Comparison of ENCODE assay signal across 15 cellular contexts in genomic region chr2:160433466-160434172, GRCh38. TPM values are rescaled to one million over a fixed set of nuclear protein-coding genes. Genes with fewer than 3 reads are reported as not detected.
DNase-seq lines count a peak whose midpoint lies in the region; ATAC-seq, FAIRE-seq and TF ChIP-seq lines count a peak whose summit lies in the region.
"Had no signal": no experiment of that assay in that cellular context is flagged by ENCODE, and none has a peak within 500 bp of the region (broad histone marks: within the 10 kb centered on the region; RNA-seq: fewer than 3 reads in every experiment).

No MANE protein-coding gene starts in this region.

- H3K4me2 ChIP-seq in keratinocyte (ENCODE audit: control insufficient read depth, extremely low read depth, insufficient read depth, low read depth, low read length) (peak overlapping the region; percentile 70), neural progenitor cell (no peak overlapping the region)

- 43 to 50% methylated on average over 5 of the region's 5 CpGs for WGBS in lower leg skin, 2 donors

- H3K27me3 ChIP-seq in left ventricle myocardium inferior (ENCODE audit: low read depth) (no peaks in the 10 kb centered on the region), keratinocyte (ENCODE audit: control insufficient read depth, extremely low read depth, insufficient read depth, low read length) (no peaks in the 10 kb centered on the region), neural progenitor cell (no peaks in the 10 kb centered on the region)
- H3K27me3 ChIP-seq: Peyer's patch had no signal

- POLR2A ChIA-PET in T-cell (lab: Charles Lee) (interaction anchor here (0.5 to 1.3 kb wide), 8 partner anchors 13 to 90 kb away, joined by 3 to 6 read pairs (median 4); no protein-coding TSS in a partner anchor), WTC11 (lab: Charles Lee) (no interaction called here)

- H3K79me2 ChIP-seq in keratinocyte (ENCODE audit: control insufficient read depth, insufficient read depth, low read length) (peaks cover 26% of the 10 kb centered on the region), neural progenitor cell (ENCODE audit: low read depth) (peaks cover 5% of the 10 kb centered on the region)

- H3F3A ChIP-seq in neural progenitor cell (ENCODE audit: low read depth) = no peaks in the 10 kb centered on the region

- CTCF ChIA-PET in T-cell (lab: Charles Lee) (interaction anchor here (0.5 to 1.4 kb wide), 8 partner anchors 11 to 499 kb away, joined by 3 to 8 read pairs (median 4); no protein-coding TSS in a partner anchor), WTC11 (lab: Charles Lee) (no interaction called here)

- H3K4me3 ChIP-seq in left ventricle myocardium inferior = no peak overlapping the region
- peak overlapping the region in 1 of 3 experiments; percentile 36 for H3K4me3 ChIP-seq in keratinocyte (ENCODE audit: control insufficient read depth in 2 of 3, extremely low read depth in 1 of 3, insufficient read depth in 2 of 3, low read depth in 1 of 3, low read length in 3 of 3)
- no peak overlapping the region for H3K4me3 ChIP-seq in lower leg skin (ENCODE audit: low read depth, poor library complexity, severe bottlenecking)
- no peak overlapping the region for H3K4me3 ChIP-seq in neural progenitor cell
- H3K4me3 ChIP-seq: Peyer's patch had no signal

- H3K27ac Mint-ChIP-seq in T-cell = peak overlapping the region; percentile 60 to 76
- no peak overlapping the region for H3K27ac Mint-ChIP-seq in WTC11
- no peak overlapping the region for H3K27ac Mint-ChIP-seq in neural progenitor cell

- DNase-seq in left ventricle myocardium inferior = no peak
- no peak for DNase-seq in left cardiac atrium
- DNase-seq in T-cell = no peak
- DNase-seq in keratinocyte (ENCODE audit: low read depth, low spot score) = no peak
- no peak for DNase-seq in mucosa of gallbladder (ENCODE audit: low spot score)
- no peak for DNase-seq in WTC11 (ENCODE audit: low spot score)
- no peak for DNase-seq in lower leg skin (ENCODE audit: low spot score in 2 of 2)
- DNase-seq in neural progenitor cell (ENCODE audit: low spot score) = no peak
- DNase-seq: central memory CD4-positive, alpha-beta T cell; NCI-H1930; Peyer's patch had no signal

- H3K4me3 Mint-ChIP-seq in T-cell (peak overlapping the region in 1 of 3 donors; percentile 17), WTC11 (no peak overlapping the region), neural progenitor cell (no peak overlapping the region)
- H3K4me3 Mint-ChIP-seq: neural crest cell had no signal

- H3K27ac ChIP-seq in left ventricle myocardium inferior (replicated peaks) (peak overlapping the region; percentile 14), keratinocyte (ENCODE audit: control insufficient read depth, insufficient read depth, low read length) (peak overlapping the region; percentile 83), neural progenitor cell (no peak overlapping the region)
- H3K27ac ChIP-seq: C4-2B, Peyer's patch had no signal

- peaks cover 28% of the 10 kb centered on the region for H3K36me3 Mint-ChIP-seq in T-cell
- H3K36me3 Mint-ChIP-seq in WTC11 = peaks cover 26% of the 10 kb centered on the region
- H3K36me3 Mint-ChIP-seq in neural progenitor cell = peaks cover 23% of the 10 kb centered on the region

- no peak for TF ChIP-seq POLR2A in lower leg skin (IDR thresholded peaks at IDR 0.05)

- peaks cover 10% of the 10 kb centered on the region for H3K9me3 ChIP-seq in left ventricle myocardium inferior (replicated peaks)
- H3K9me3 ChIP-seq in keratinocyte (ENCODE audit: control insufficient read depth, low read depth, low read length) = no peaks in the 10 kb centered on the region
- no peaks in the 10 kb centered on the region for H3K9me3 ChIP-seq in neural progenitor cell (ENCODE audit: low read depth)

- H4K20me1 ChIP-seq in keratinocyte (ENCODE audit: control insufficient read depth, extremely low read depth, insufficient read depth, low read length) (no peaks in the 10 kb centered on the region), neural progenitor cell (ENCODE audit: low read depth) (no peaks in the 10 kb centered on the region)

- H3K36me3 ChIP-seq in left ventricle myocardium inferior (peaks cover 16% of the 10 kb centered on the region), keratinocyte (ENCODE audit: control insufficient read depth in 2 of 2, extremely low read depth in 1 of 2, insufficient read depth in 2 of 2, low read length in 2 of 2) (no peaks in the 10 kb centered on the region), neural progenitor cell (no peaks in the 10 kb centered on the region)
- H3K36me3 ChIP-seq: Peyer's patch had no signal

- H3K27me3 Mint-ChIP-seq in T-cell = no peaks in the 10 kb centered on the region
- H3K27me3 Mint-ChIP-seq in WTC11 (ENCODE audit: low read depth) = no peaks in the 10 kb centered on the region
- H3K27me3 Mint-ChIP-seq in neural progenitor cell (ENCODE audit: insufficient read depth, low read depth) = no peaks in the 10 kb centered on the region

- H2AFZ ChIP-seq in keratinocyte (ENCODE audit: control insufficient read depth, low read length) (no peak overlapping the region), neural progenitor cell (replicated peaks) (no peak overlapping the region)

- dilution Hi-C loops in keratinocyte (cut with MboI; ENCODE audit: extremely low pct_ligation_motif_present, low sequenced_read_pairs) = no loop called here

- ATAC-seq in left cardiac atrium = no peak
- peak in 3 of 4 experiments; percentile 57 to 65 (median 63) for ATAC-seq in T-cell (replicated peaks in 1 of 4)
- ATAC-seq in WTC11 = no peak

- TF ChIP-seq CTCF in left ventricle myocardium inferior (IDR thresholded peaks at IDR 0.05; ENCODE audit: borderline replicate concordance) = no peak
- TF ChIP-seq CTCF in keratinocyte (optimal IDR thresholded peaks at IDR 0.05 in 1 of 3, IDR thresholded peaks at IDR 0.05 in 1 of 3, conservative IDR thresholded peaks at IDR 0.05 in 1 of 3; ENCODE audit: extremely low read depth in 1 of 3, insufficient read depth in 2 of 3, low read length in 3 of 3) = no peak
- TF ChIP-seq CTCF in WTC11 (IDR thresholded peaks at IDR 0.05) = no peak
- no peak for TF ChIP-seq CTCF in lower leg skin (IDR thresholded peaks at IDR 0.05)
- TF ChIP-seq CTCF in neural progenitor cell (IDR thresholded peaks at IDR 0.05) = no peak

- FAIRE-seq in keratinocyte (lab: Jason Lieb, UNC) = peak; percentile 71
- FAIRE-seq: G401.6, TTC549 had no signal

- intact Hi-C loops in left ventricle myocardium inferior (cut with micrococcal nuclease) (no loop called here), left cardiac atrium (cut with DNase I) (loop anchor here (5.0 to 10.0 kb wide), 2 partner anchors 51 to 59 kb away; partner anchors contain the start of gene RBMS1 (in 1 of the 2)), lower leg skin (cut with DNase I; ENCODE audit: low total_unique reads) (no loop called here)

- H3K4me1 ChIP-seq in left ventricle myocardium inferior (peaks cover 42% of the 10 kb centered on the region), keratinocyte (ENCODE audit: control insufficient read depth, extremely low read depth, insufficient read depth, low read length) (peaks cover 35% of the 10 kb centered on the region), neural progenitor cell (peaks cover 17% of the 10 kb centered on the region)

- H3K9me3 Mint-ChIP-seq in T-cell (peaks cover 0 to 7% (median 4%) of the 10 kb centered on the region in 3 donors), WTC11 (peaks cover 13% of the 10 kb centered on the region), neural progenitor cell (peaks cover 11% of the 10 kb centered on the region)

- no peaks in the 10 kb centered on the region for H3K9me1 ChIP-seq in keratinocyte (ENCODE audit: control insufficient read depth, extremely low read depth, insufficient read depth, low read length)

- peak overlapping the region; percentile 34 for H3K9ac ChIP-seq in keratinocyte (ENCODE audit: control insufficient read depth, extremely low read depth, insufficient read depth, low read length)
- no peak overlapping the region for H3K9ac ChIP-seq in neural progenitor cell

- H3K4me1 Mint-ChIP-seq in T-cell = peaks cover 54 to 71% (median 58%) of the 10 kb centered on the region in 3 donors
- peaks cover 5% of the 10 kb centered on the region; the same call in 1 of the 2 replicates for H3K4me1 Mint-ChIP-seq in WTC11
- peaks cover 3% of the 10 kb centered on the region for H3K4me1 Mint-ChIP-seq in neural progenitor cell

TF ChIP-seq in WTC11, 78 proteins besides CTCF, POLR2A, EP300 and RAD21 (continues in another document):
- TF ChIP-seq GABPB1 (CRISPR knock-in tag; IDR thresholded peaks at IDR 0.05) (no peak), ZNF423 (CRISPR knock-in tag; IDR thresholded peaks at IDR 0.05) (no peak), ATF1 (CRISPR knock-in tag; IDR thresholded peaks at IDR 0.05) (no peak), RORB (CRISPR knock-in tag; IDR thresholded peaks at IDR 0.05) (no peak), E2F4 (CRISPR knock-in tag; IDR thresholded peaks at IDR 0.05; ENCODE audit: borderline replicate concordance, low read depth) (no peak), ELF4 (CRISPR knock-in tag; IDR thresholded peaks at IDR 0.05; ENCODE audit: low read depth) (no peak)

RNA-seq across cellular contexts. Expression of gene RBMS1, which starts 60.0 kb away (rescaled TPM):
- 56.2 TPM for total RNA-seq in left ventricle myocardium inferior
- total RNA-seq in left cardiac atrium = 10 to 100 TPM; 56.8 to 74.8 TPM
- total RNA-seq in T-cell = 100 to 1,000 TPM in 3 of 5 donors, 10 to 100 TPM in 2; 94.2 to 137 (median 105) TPM
- 70.9 to 92.1 TPM (median 89.1 TPM) in 3 replicates for polyA plus RNA-seq in keratinocyte
- polyA plus RNA-seq in keratinocyte (2011; ENCODE audit: low read depth) = 60.1 TPM
- 54.0 and 93.4 TPM in 2 replicates for polyA plus RNA-seq in keratinocyte (2011; cell fraction: cytosol; rRNA removed)
- polyA plus RNA-seq in keratinocyte (2011; cell fraction: nucleus; rRNA removed) = 106 and 135 TPM in 2 replicates
- 43.3 and 53.3 TPM in 2 replicates for polyA plus RNA-seq in keratinocyte (2012; ENCODE audit: low replicate concordance)
- polyA minus RNA-seq in keratinocyte = 41.3 to 155 TPM (median 84.3 TPM) in 3 replicates
- polyA minus RNA-seq in keratinocyte (2011; cell fraction: cytosol; rRNA and poly(A)+ RNA removed) = 41.4 TPM
- polyA minus RNA-seq in keratinocyte (2011; cell fraction: nucleus; rRNA and poly(A)+ RNA removed) = 83.4 and 167 TPM in 2 replicates
- total RNA-seq in mucosa of gallbladder = 36.2 TPM
- 53.1 to 56.3 TPM (median 54.3 TPM) in 3 replicates for total RNA-seq in WTC11 (2021)
- total RNA-seq in lower leg skin = 10 to 100 TPM; 50.2 to 62.3 (median 59.1) TPM
- total RNA-seq in neural progenitor cell (ENCODE audit: low replicate concordance) = 70.5 and 101 TPM in 2 replicates

Comparison
In these comparisons a context has a peak if more than half of its experiments do, and no peak if none do; other contexts are left out.
1. intact Hi-C loops: an anchor here in left cardiac atrium (5.0 to 10.0 kb wide); none called in left ventricle myocardium inferior and lower leg skin.
2. ATAC-seq: peak in T-cell (3 of 4); none in left cardiac atrium (0 of 2) and WTC11 (single experiment).
3. H3K27ac Mint-ChIP-seq: peak in T-cell (2 of 2); none in WTC11 (single experiment) and neural progenitor cell (single experiment).